ENCODE assay signal across 1 cellular context in genomic region chr5:77772729-77773128, GRCh38.
TF ChIP-seq lines count a peak whose summit lies in the region.

No MANE protein-coding gene starts in this region.

TF ChIP-seq in neural cell, 6 proteins besides CTCF, POLR2A, EP300 and RAD21 (continued from another document):
- TF ChIP-seq EZH2 (IDR thresholded peaks at IDR 0.05; ENCODE audit: borderline replicate concordance, insufficient read depth, low read length, poor library complexity, severe bottlenecking): no peak
